Comparison of ENCODE assay signal across 9 cellular contexts in the genomic region with DNA sequence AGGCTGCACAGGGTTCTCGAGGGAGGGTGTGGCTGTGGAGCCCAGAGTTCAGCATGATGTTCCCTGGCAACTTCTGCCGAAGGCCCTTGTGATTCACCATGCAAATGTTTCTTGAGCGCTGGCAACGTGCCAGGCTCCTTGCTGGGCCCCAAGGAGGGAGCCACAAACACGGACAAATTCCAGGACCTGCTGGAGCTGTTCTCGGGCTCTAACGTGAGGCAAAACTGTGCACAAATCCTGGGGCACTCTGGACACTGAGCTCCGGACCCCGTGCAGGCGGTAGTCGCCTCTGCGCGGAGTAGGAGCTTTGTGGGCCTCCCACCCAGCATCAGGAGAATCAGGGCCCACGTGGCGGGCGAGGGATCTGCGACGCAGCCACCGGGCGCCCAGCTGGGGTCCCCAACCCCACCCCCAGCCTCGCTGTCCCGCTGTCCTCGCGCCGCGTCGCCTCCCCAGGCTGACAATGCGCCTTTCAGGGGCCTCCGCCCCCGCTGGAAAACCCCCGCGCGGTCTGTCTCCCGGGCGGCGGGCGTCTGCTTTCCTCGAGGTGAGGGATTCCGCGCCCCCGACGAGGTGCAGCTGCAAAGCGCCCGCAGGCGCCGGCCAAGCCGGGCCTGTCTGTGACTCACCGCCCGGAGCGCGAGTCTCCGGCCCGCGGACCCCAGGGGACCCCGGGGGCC. TPM values are rescaled to one million over a fixed set of nuclear protein-coding genes. Genes with fewer than 3 reads are reported as not detected.
DNase-seq lines count a peak whose midpoint lies in the region; ATAC-seq, FAIRE-seq and TF ChIP-seq lines count a peak whose summit lies in the region.
"Had no signal": no experiment of that assay in that cellular context is flagged by ENCODE, and none has a peak within 500 bp of the region (broad histone marks: within the 10 kb centered on the region; RNA-seq: fewer than 3 reads in every experiment).

No MANE protein-coding gene starts in this region.

- no peak overlapping the region for H3K9ac ChIP-seq in mesendoderm (ENCODE audit: low read length)

- H3K36me3 ChIP-seq in mesendoderm (ENCODE audit: control insufficient read depth, insufficient read depth, low read length), result no peaks in the 10 kb centered on the region

- no peak overlapping the region for H2AK5ac ChIP-seq in mesendoderm (ENCODE audit: low read length)

- no CpG with 5 or more reads among the region's 55 CpGs for WGBS in mesendoderm (ENCODE audit: extremely low coverage, insufficient coverage, low lambda C conversion rate)

- H3K56ac ChIP-seq in mesendoderm (ENCODE audit: low read length), result no peak overlapping the region

- no peaks in the 10 kb centered on the region for H3K79me1 ChIP-seq in mesendoderm (ENCODE audit: low read length)

- H3K27me3 ChIP-seq in mesendoderm (ENCODE audit: insufficient read depth, low read length, poor library complexity), result no peaks in the 10 kb centered on the region

- no peak overlapping the region for H3K23ac ChIP-seq in mesendoderm (ENCODE audit: low read length)

- intact Hi-C loops in posterior cingulate gyrus (cut with DNase I), result no loop called here

- H2BK15ac ChIP-seq in mesendoderm (replicated peaks; ENCODE audit: low read depth), result no peak overlapping the region

- TF ChIP-seq CTCF in AG10803 (conservative IDR thresholded peaks at IDR 0.05; ENCODE audit: low read length) (no peak), NB4 (IDR thresholded peaks at IDR 0.05; ENCODE audit: low read depth, low read length) (no peak), coronary artery (IDR thresholded peaks at IDR 0.05) (no peak)

- H4K5ac ChIP-seq in mesendoderm (ENCODE audit: low read length), result no peak overlapping the region

- no peak for ATAC-seq in GM18858 (IDR thresholded peaks at IDR 0.05; ENCODE audit: unreplicated experiment)

- H3K18ac ChIP-seq in mesendoderm (ENCODE audit: low read length), result peak overlapping the region; percentile 8

- peak; percentile 80 for DNase-seq in AG10803 (ENCODE audit: low read depth)
- peak; percentile 23 for DNase-seq in NB4 (ENCODE audit: low read depth)
- no peak for DNase-seq in coronary artery (ENCODE audit: low spot score)
- DNase-seq in mesendoderm, result peak; percentile 52
- no peak for DNase-seq in cortex of kidney (lab: John Stamatoyannopoulos, UW)
- DNase-seq in posterior cingulate gyrus, result no peak
- DNase-seq in GM12892 (ENCODE audit: insufficient read length), result no peak
- DNase-seq: stimulated activated CD4-positive, alpha-beta T cell treated with anti-CD3 and anti-CD28 coated beads, Interleukin-4, amount 100 ng/mL, for 24 hours had no signal

- TF ChIP-seq POLR2A in NB4 (IDR thresholded peaks at IDR 0.05; ENCODE audit: extremely low read depth, insufficient read length) (no peak), GM12892 (IDR thresholded peaks at IDR 0.05; ENCODE audit: low read depth, low read length) (no peak)

- H3K4me3 ChIP-seq in AG10803 (ENCODE audit: low read length) (no peak overlapping the region), NB4 (ENCODE audit: low read depth, low read length) (no peak overlapping the region), coronary artery (peak overlapping the region; percentile 53), mesendoderm (ENCODE audit: low read length) (no peak overlapping the region)

- H3K4ac ChIP-seq in mesendoderm (ENCODE audit: low read depth, low read length), result no peak overlapping the region

- H3K79me2 ChIP-seq in mesendoderm (ENCODE audit: control insufficient read depth, insufficient read depth, low read length), result no peaks in the 10 kb centered on the region

- peaks cover 6% of the 10 kb centered on the region for H3K4me1 ChIP-seq in mesendoderm (ENCODE audit: control insufficient read depth, low read depth, low read length)

- H3K27ac ChIP-seq in coronary artery (peak overlapping the region; percentile 84 to 86), mesendoderm (ENCODE audit: low read depth, low read length) (no peak overlapping the region)

- FAIRE-seq in GM12892 (lab: Jason Lieb, UNC), result no peak

- H2BK120ac ChIP-seq in mesendoderm (ENCODE audit: low read depth, low read length), result no peak overlapping the region

- H4K8ac ChIP-seq in mesendoderm (ENCODE audit: low read depth, low read length), result no peak overlapping the region

- H3K4me2 ChIP-seq in mesendoderm (ENCODE audit: low read length), result no peak overlapping the region

- H2BK5ac ChIP-seq in mesendoderm (ENCODE audit: low read length), result no peak overlapping the region

RNA-seq across cellular contexts. Expression of gene SCUBE3, which starts 31.7 kb away (rescaled TPM):
- polyA plus RNA-seq in mesendoderm (2013, experiment 1 of 2), result 0.60 TPM
- polyA plus RNA-seq in mesendoderm (2013, experiment 2 of 2), result 0.53 TPM
- polyA plus RNA-seq in GM12892 (2012; ENCODE audit: missing spikeins), result 0.25 TPM

RNA-seq across cellular contexts. Expression of gene TCP11, which starts 40.9 kb away (rescaled TPM):
- 0.08 TPM for polyA plus RNA-seq in mesendoderm (2013, experiment 1 of 2)
- 0.06 TPM for polyA plus RNA-seq in mesendoderm (2013, experiment 2 of 2)
- not detected for polyA plus RNA-seq in GM12892 (2012; ENCODE audit: missing spikeins)

Comparison
In these comparisons a context has a peak if more than half of its experiments do, and no peak if none do; other contexts are left out.
1. DNase-seq: peak in AG10803 (single experiment), NB4 (single experiment) and mesendoderm (single experiment); none in coronary artery (single experiment), cortex of kidney (single experiment), posterior cingulate gyrus (0 of 10) and GM12892 (single experiment).